ENCODE assay signal across 8 cellular contexts in genomic region chr22:35023692-35024363, GRCh38. TPM values are rescaled to one million over a fixed set of nuclear protein-coding genes. Genes with fewer than 3 reads are reported as not detected.
DNase-seq lines count a peak whose midpoint lies in the region; ATAC-seq and TF ChIP-seq lines count a peak whose summit lies in the region.

No MANE protein-coding gene starts in this region.

- no peaks in the 10 kb centered on the region for H3K27me3 ChIP-seq in fibroblast of lung (ENCODE audit: control insufficient read depth, insufficient read depth, low read length)
- H3K27me3 ChIP-seq in suprapubic skin = peaks cover 16% of the 10 kb centered on the region

- H3K9me3 ChIP-seq in fibroblast of lung (ENCODE audit: control insufficient read depth, insufficient read depth, low read depth, low read length) (no peaks in the 10 kb centered on the region), suprapubic skin (no peaks in the 10 kb centered on the region)

- CTCF ChIA-PET in activated CD8-positive, alpha-beta memory T cell treated with anti-CD3 and anti-CD28 coated beads, Interleukin-2, amount 10 ng/mL, durations not matched to agents 7 days and 5 days (lab: Charles Lee) = interaction anchor here (1.2 to 1.3 kb wide), 4 partner anchors 10 to 1722 kb away, joined by 3 to 6 read pairs (median 4); no protein-coding TSS in a partner anchor

- H3K36me3 ChIP-seq in fibroblast of lung (ENCODE audit: control insufficient read depth, insufficient read depth, low read length) = no peaks in the 10 kb centered on the region
- no peaks in the 10 kb centered on the region for H3K36me3 ChIP-seq in suprapubic skin

- TF ChIP-seq CTCF in fibroblast of lung (conservative IDR thresholded peaks at IDR 0.05 in 1 of 2, IDR thresholded peaks at IDR 0.05 in 1 of 2; ENCODE audit: low read depth in 1 of 2, low read length in 2 of 2) = peak; percentile 55 to 75
- peak; percentile 55 to 87 for TF ChIP-seq CTCF in suprapubic skin (IDR thresholded peaks at IDR 0.05)

- H3K9ac ChIP-seq in fibroblast of lung (ENCODE audit: insufficient read depth, low read length) = no peak overlapping the region

- no peak for ATAC-seq in activated CD8-positive, alpha-beta memory T cell treated with anti-CD3 and anti-CD28 coated beads, Interleukin-2, amount 10 ng/mL, durations not matched to agents 7 days and 5 days
- ATAC-seq in natural killer cell treated with Interleukin-12 subunit alpha and Interleukin-12 subunit beta and Interleukin-15 and Interleukin-18, amount 100 ng/mL, for 72 hours = peak; percentile 51 to 65
- no peak for ATAC-seq in HG03442 (IDR thresholded peaks at IDR 0.05; ENCODE audit: unreplicated experiment)

- no peak overlapping the region for H3K27ac ChIP-seq in fibroblast of lung (ENCODE audit: insufficient read depth, low read length)
- H3K27ac ChIP-seq in suprapubic skin = no peak overlapping the region

- H2AFZ ChIP-seq in fibroblast of lung (ENCODE audit: low read length) = no peak overlapping the region

- H3K4me3 Mint-ChIP-seq in activated CD8-positive, alpha-beta memory T cell treated with anti-CD3 and anti-CD28 coated beads, Interleukin-2, amount 10 ng/mL, durations not matched to agents 7 days and 5 days = no peak overlapping the region
- H3K4me3 Mint-ChIP-seq in natural killer cell treated with Interleukin-12 subunit alpha and Interleukin-12 subunit beta and Interleukin-15 and Interleukin-18, amount 100 ng/mL, for 72 hours = no peak overlapping the region

- H3K27me3 Mint-ChIP-seq in activated CD8-positive, alpha-beta memory T cell treated with anti-CD3 and anti-CD28 coated beads, Interleukin-2, amount 10 ng/mL, durations not matched to agents 7 days and 5 days = peaks cover 8% of the 10 kb centered on the region
- H3K27me3 Mint-ChIP-seq in natural killer cell treated with Interleukin-12 subunit alpha and Interleukin-12 subunit beta and Interleukin-15 and Interleukin-18, amount 100 ng/mL, for 72 hours = peaks cover 20 to 31% of the 10 kb centered on the region in 2 donors

- WGBS in suprapubic skin = 27% methylated on average over 25 of the region's 25 CpGs

- H3K4me1 ChIP-seq in fibroblast of lung (ENCODE audit: control insufficient read depth, extremely low read depth, insufficient read depth, low read length) (no peaks in the 10 kb centered on the region), suprapubic skin (no peaks in the 10 kb centered on the region)

- no peaks in the 10 kb centered on the region for H3K9me3 Mint-ChIP-seq in activated CD8-positive, alpha-beta memory T cell treated with anti-CD3 and anti-CD28 coated beads, Interleukin-2, amount 10 ng/mL, durations not matched to agents 7 days and 5 days (ENCODE audit: low read depth)
- no peaks in the 10 kb centered on the region for H3K9me3 Mint-ChIP-seq in natural killer cell treated with Interleukin-12 subunit alpha and Interleukin-12 subunit beta and Interleukin-15 and Interleukin-18, amount 100 ng/mL, for 72 hours

- H3K27ac Mint-ChIP-seq in activated CD8-positive, alpha-beta memory T cell treated with anti-CD3 and anti-CD28 coated beads, Interleukin-2, amount 10 ng/mL, durations not matched to agents 7 days and 5 days = no peak overlapping the region
- H3K27ac Mint-ChIP-seq in natural killer cell treated with Interleukin-12 subunit alpha and Interleukin-12 subunit beta and Interleukin-15 and Interleukin-18, amount 100 ng/mL, for 72 hours = no peak overlapping the region

- no peaks in the 10 kb centered on the region for H3K36me3 Mint-ChIP-seq in activated CD8-positive, alpha-beta memory T cell treated with anti-CD3 and anti-CD28 coated beads, Interleukin-2, amount 10 ng/mL, durations not matched to agents 7 days and 5 days
- no peaks in the 10 kb centered on the region for H3K36me3 Mint-ChIP-seq in natural killer cell treated with Interleukin-12 subunit alpha and Interleukin-12 subunit beta and Interleukin-15 and Interleukin-18, amount 100 ng/mL, for 72 hours

- H3K4me2 ChIP-seq in fibroblast of lung (ENCODE audit: extremely low read depth, insufficient read depth, low read length) = no peak overlapping the region

- no peaks in the 10 kb centered on the region for H3K4me1 Mint-ChIP-seq in activated CD8-positive, alpha-beta memory T cell treated with anti-CD3 and anti-CD28 coated beads, Interleukin-2, amount 10 ng/mL, durations not matched to agents 7 days and 5 days
- peaks cover 0 to 3% of the 10 kb centered on the region in 2 donors for H3K4me1 Mint-ChIP-seq in natural killer cell treated with Interleukin-12 subunit alpha and Interleukin-12 subunit beta and Interleukin-15 and Interleukin-18, amount 100 ng/mL, for 72 hours (ENCODE audit: low read depth in 2 of 2)

- H3K4me3 ChIP-seq in fibroblast of lung (replicated peaks in 1 of 4; ENCODE audit: control extremely low read depth in 1 of 4, insufficient read depth in 1 of 4, low read depth in 3 of 4, low read length in 4 of 4) (no peak overlapping the region), suprapubic skin (no peak overlapping the region)

- no peaks in the 10 kb centered on the region for H3K79me2 ChIP-seq in fibroblast of lung (ENCODE audit: control insufficient read depth, insufficient read depth, low read length)

- DNase-seq in activated effector memory CD4-positive, alpha-beta T cell treated with anti-CD3 and anti-CD28 coated beads, Interleukin-2, amount 50 U/mL, for 16 hours = peak; percentile 83
- DNase-seq in activated effector memory CD4-positive, alpha-beta T cell treated with Interleukin-2 at 50 U/mL for 16 hours = no peak
- DNase-seq in NCI-H524 treated with DMSO at 0.1 percent for 48 hours (lab: John Stamatoyannopoulos, UW) (peak; percentile 28), fibroblast of lung (ENCODE audit: low read depth in 2 of 2) (peak; percentile 6 to 27), suprapubic skin (ENCODE audit: low spot score in 2 of 2) (peak; percentile 20 to 79)
- peak; percentile 70 for DNase-seq in activated CD8-positive, alpha-beta memory T cell treated with anti-CD3 and anti-CD28 coated beads, Interleukin-2, amount 10 ng/mL, durations not matched to agents 7 days and 5 days
- DNase-seq in natural killer cell treated with Interleukin-12 subunit alpha and Interleukin-12 subunit beta and Interleukin-15 and Interleukin-18, amount 100 ng/mL, for 72 hours (ENCODE audit: low spot score) = peak; percentile 61

- TF ChIP-seq EP300 in suprapubic skin (IDR thresholded peaks at IDR 0.05) = no peak

- no peak for TF ChIP-seq POLR2A in suprapubic skin (IDR thresholded peaks at IDR 0.05)

- H4K20me1 ChIP-seq in fibroblast of lung (ENCODE audit: control insufficient read depth, extremely low read depth, insufficient read depth, low read length) = no peaks in the 10 kb centered on the region

RNA-seq across cellular contexts. Expression of gene ISX, which starts 42.1 kb away (rescaled TPM):
- total RNA-seq in activated CD8-positive, alpha-beta memory T cell treated with anti-CD3 and anti-CD28 coated beads, Interleukin-2, amount 10 ng/mL, durations not matched to agents 7 days and 5 days = not detected
- total RNA-seq in fibroblast of lung (not detected in 2 replicates), suprapubic skin (not detected)
- not detected in 2 replicates for polyA plus RNA-seq in fibroblast of lung
- not detected in 2 replicates for polyA plus RNA-seq in fibroblast of lung (2012)
- polyA minus RNA-seq in fibroblast of lung (ENCODE audit: low replicate concordance) = not detected in 2 replicates
- not detected for total RNA-seq in natural killer cell treated with Interleukin-12 subunit alpha and Interleukin-12 subunit beta and Interleukin-15 and Interleukin-18, amount 100 ng/mL, for 72 hours

Comparison
In these comparisons a context has a peak if more than half of its experiments do, and no peak if none do; other contexts are left out.
1. ATAC-seq: peak in natural killer cell treated with Interleukin-12 subunit alpha and Interleukin-12 subunit beta and Interleukin-15 and Interleukin-18, amount 100 ng/mL, for 72 hours (2 of 2); none in activated CD8-positive, alpha-beta memory T cell treated with anti-CD3 and anti-CD28 coated beads, Interleukin-2, amount 10 ng/mL, durations not matched to agents 7 days and 5 days (single experiment) and HG03442 (single experiment).